In genomic region chr22:37235897-37236607, GRCh38 we compare ENCODE assay signal across 15 cellular contexts. TPM values are rescaled to one million over a fixed set of nuclear protein-coding genes. Genes with fewer than 3 reads are reported as not detected.
A peak's percentile ranks its signal among the peaks of the same experiment; 100 is the strongest.
DNase-seq lines count a peak whose midpoint lies in the region; ATAC-seq and TF ChIP-seq lines count a peak whose summit lies in the region.
"Had no signal": no experiment of that assay in that cellular context is flagged by ENCODE, and none has a peak within 500 bp of the region (broad histone marks: within the 10 kb centered on the region; RNA-seq: fewer than 3 reads in every experiment).

No MANE protein-coding gene starts in this region.

- CTCF ChIA-PET in CD4-positive, alpha-beta T cell (lab: Charles Lee), result interaction anchor here (2.5 kb wide), 1 partner anchor 18 kb away, joined by 21 read pairs; no protein-coding TSS in a partner anchor
- CTCF ChIA-PET in HCT116 (lab: Charles Lee), result no interaction called here

- H3K4me1 Mint-ChIP-seq in CD4-positive, alpha-beta T cell (ENCODE audit: low read depth), result peaks cover 99% of the 10 kb centered on the region
- peaks cover 99% of the 10 kb centered on the region for H3K4me1 Mint-ChIP-seq in activated T-helper 1 cell treated with anti-CD3 and anti-CD28 coated beads, Interleukin-12 subunit alpha, Interleukin-12 subunit beta, Interleukin-2, Interleukin-4 antibody, amounts not matched to agents 30 ng/mL and 10 ng/mL and 1 ng/mL, durations not matched to agents 14 hours and 24 hours and 36 hours (ENCODE audit: low read depth)
- H3K4me1 Mint-ChIP-seq in natural killer cell (peaks cover 87 to 97% of the 10 kb centered on the region in 2 donors), chondrocyte (ENCODE audit: low read depth) (no peaks in the 10 kb centered on the region)

- peaks cover 0 to 5% of the 10 kb centered on the region in 2 experiments; a peak in 2 of 4 replicates for H3K4me1 ChIP-seq in HCT116 (ENCODE audit: control insufficient read depth in 1 of 2, insufficient read depth in 2 of 2, low read length in 2 of 2)
- no peaks in the 10 kb centered on the region for H3K4me1 ChIP-seq in tibial artery

- peak overlapping the region; percentile 82 for H3K4me3 Mint-ChIP-seq in CD4-positive, alpha-beta T cell
- H3K4me3 Mint-ChIP-seq in activated T-helper 1 cell treated with anti-CD3 and anti-CD28 coated beads, Interleukin-12 subunit alpha, Interleukin-12 subunit beta, Interleukin-2, Interleukin-4 antibody, amounts not matched to agents 30 ng/mL and 10 ng/mL and 1 ng/mL, durations not matched to agents 14 hours and 24 hours and 36 hours, result peak overlapping the region; percentile 71
- peak overlapping the region; percentile 81 for H3K4me3 Mint-ChIP-seq in natural killer cell
- no peak overlapping the region for H3K4me3 Mint-ChIP-seq in chondrocyte (ENCODE audit: unreplicated experiment)

- no peak overlapping the region for H2AFZ ChIP-seq in HCT116 (ENCODE audit: low read depth, low read length, poor library complexity, severe bottlenecking)

- H3K27me3 Mint-ChIP-seq in CD4-positive, alpha-beta T cell, result no peaks in the 10 kb centered on the region
- no peaks in the 10 kb centered on the region for H3K27me3 Mint-ChIP-seq in activated T-helper 1 cell treated with anti-CD3 and anti-CD28 coated beads, Interleukin-12 subunit alpha, Interleukin-12 subunit beta, Interleukin-2, Interleukin-4 antibody, amounts not matched to agents 30 ng/mL and 10 ng/mL and 1 ng/mL, durations not matched to agents 14 hours and 24 hours and 36 hours (ENCODE audit: insufficient read depth)
- H3K27me3 Mint-ChIP-seq in natural killer cell (ENCODE audit: low read depth in 2 of 2) (no peaks in the 10 kb centered on the region), chondrocyte (ENCODE audit: low read depth) (peaks cover 36% of the 10 kb centered on the region)

- peak overlapping the region; percentile 90 for H3K27ac ChIP-seq in CD4-positive, alpha-beta T cell (ENCODE audit: low read depth, low read length)
- H3K27ac ChIP-seq in HCT116 (ENCODE audit: low read depth, low read length), result no peak overlapping the region
- H3K27ac ChIP-seq in tibial artery, result no peak overlapping the region

- TF ChIP-seq POLR2A in HCT116 (IDR thresholded peaks at IDR 0.05; ENCODE audit: borderline replicate concordance, extremely low read depth, insufficient read depth, insufficient read length), result no peak

- no peak for TF ChIP-seq RAD21 in HCT116 (IDR thresholded peaks at IDR 0.05; ENCODE audit: low read depth)

- H3K36me3 ChIP-seq in HCT116 (ENCODE audit: control insufficient read depth in 1 of 2, insufficient read depth in 2 of 2, low read length in 2 of 2), result no peaks in the 10 kb centered on the region
- no peaks in the 10 kb centered on the region for H3K36me3 ChIP-seq in tibial artery

- H3K4me3 ChIP-seq in HCT116 (replicated peaks in 1 of 2; ENCODE audit: low read depth in 1 of 2, low read length in 2 of 2) (no peak overlapping the region), tibial artery (no peak overlapping the region)

- H3K9ac ChIP-seq in HCT116 (ENCODE audit: low read length), result 0 out of 2 replicates have a peak overlapping the region, but pooled peaks have one; percentile 3

- no peak for TF ChIP-seq CTCF in CD4-positive, alpha-beta T cell (IDR thresholded peaks at IDR 0.05)
- TF ChIP-seq CTCF in HCT116 (IDR thresholded peaks at IDR 0.05 in 2 of 3, conservative IDR thresholded peaks at IDR 0.05 in 1 of 3; ENCODE audit: borderline replicate concordance in 1 of 3, insufficient read depth in 1 of 3, low read depth in 2 of 3, low read length in 2 of 3) (no peak), natural killer cell (IDR thresholded peaks at IDR 0.05) (no peak), chondrocyte (IDR thresholded peaks at IDR 0.05) (no peak), tibial artery (IDR thresholded peaks at IDR 0.05) (no peak)

- no peaks in the 10 kb centered on the region for H3K79me2 ChIP-seq in HCT116 (ENCODE audit: insufficient read depth, low read length)

- no peaks in the 10 kb centered on the region for H3K9me3 ChIP-seq in CD4-positive, alpha-beta T cell (ENCODE audit: control insufficient read depth, low read length)
- H3K9me3 ChIP-seq in HCT116 (ENCODE audit: control insufficient read depth in 1 of 2, insufficient read depth in 1 of 2, low read depth in 1 of 2, low read length in 2 of 2) (no peaks in the 10 kb centered on the region), tibial artery (no peaks in the 10 kb centered on the region)

- DNase-seq in CD4-positive, alpha-beta T cell, result no peak
- DNase-seq in HCT116 (ENCODE audit: low read depth, low spot score) (no peak), natural killer cell (no peak), chondrocyte (ENCODE audit: low spot score) (no peak), tibial artery (no peak), HuH-7.5 (ENCODE audit: low spot score) (no peak), NCI-H1048 (lab: John Stamatoyannopoulos, UW) (no peak)
- DNase-seq in activated T-helper 1 cell treated with anti-CD3 and anti-CD28 coated beads, Interleukin-12 subunit alpha, Interleukin-12 subunit beta, Interleukin-2, Interleukin-4 antibody, amounts not matched to agents 30 ng/mL and 10 ng/mL and 1 ng/mL, durations not matched to agents 14 hours and 24 hours and 36 hours (ENCODE audit: low spot score), result no peak
- DNase-seq: activated gamma-delta T cell treated with Interleukin-2 at 50 U/mL for 16 hours, H9, nucleus accumbens had no signal

- BruUV-seq in HCT116 (replicated peaks; lab: Mats Ljungman, UMichigan), result no TSS peak

- POLR2A ChIA-PET in CD4-positive, alpha-beta T cell (lab: Charles Lee), result no interaction called here
- POLR2A ChIA-PET in HCT116 (lab: Charles Lee), result no interaction called here

- no peaks in the 10 kb centered on the region for H3K9me2 ChIP-seq in HCT116 (ENCODE audit: insufficient read depth)

- no peak overlapping the region for H3K4me2 ChIP-seq in HCT116 (ENCODE audit: low read length)

- H3K9me3 Mint-ChIP-seq in CD4-positive, alpha-beta T cell, result no peaks in the 10 kb centered on the region
- H3K9me3 Mint-ChIP-seq in activated T-helper 1 cell treated with anti-CD3 and anti-CD28 coated beads, Interleukin-12 subunit alpha, Interleukin-12 subunit beta, Interleukin-2, Interleukin-4 antibody, amounts not matched to agents 30 ng/mL and 10 ng/mL and 1 ng/mL, durations not matched to agents 14 hours and 24 hours and 36 hours, result no peaks in the 10 kb centered on the region
- H3K9me3 Mint-ChIP-seq in natural killer cell (no peaks in the 10 kb centered on the region), chondrocyte (ENCODE audit: low read depth) (no peaks in the 10 kb centered on the region)
- H3K9me3 Mint-ChIP-seq: H9 had no signal

- H3K36me3 Mint-ChIP-seq in CD4-positive, alpha-beta T cell (ENCODE audit: low read depth), result peaks cover 98% of the 10 kb centered on the region
- H3K36me3 Mint-ChIP-seq in activated T-helper 1 cell treated with anti-CD3 and anti-CD28 coated beads, Interleukin-12 subunit alpha, Interleukin-12 subunit beta, Interleukin-2, Interleukin-4 antibody, amounts not matched to agents 30 ng/mL and 10 ng/mL and 1 ng/mL, durations not matched to agents 14 hours and 24 hours and 36 hours (ENCODE audit: low read depth), result peaks cover 82% of the 10 kb centered on the region
- H3K36me3 Mint-ChIP-seq in natural killer cell (no peaks in the 10 kb centered on the region), chondrocyte (ENCODE audit: low read depth) (no peaks in the 10 kb centered on the region)

- no peaks in the 10 kb centered on the region for H4K20me1 ChIP-seq in HCT116 (ENCODE audit: insufficient read depth)

- no peak for ATAC-seq in CD4-positive, alpha-beta T cell (ENCODE audit: poor library complexity)
- ATAC-seq in HCT116, result no peak
- no peak for ATAC-seq in natural killer cell
- ATAC-seq: esophagus mucosa, left lobe of liver had no signal

- peak overlapping the region; percentile 97 for H3K27ac Mint-ChIP-seq in CD4-positive, alpha-beta T cell
- H3K27ac Mint-ChIP-seq in activated T-helper 1 cell treated with anti-CD3 and anti-CD28 coated beads, Interleukin-12 subunit alpha, Interleukin-12 subunit beta, Interleukin-2, Interleukin-4 antibody, amounts not matched to agents 30 ng/mL and 10 ng/mL and 1 ng/mL, durations not matched to agents 14 hours and 24 hours and 36 hours, result peak overlapping the region; percentile 91
- H3K27ac Mint-ChIP-seq in natural killer cell, result peak overlapping the region; percentile 93 to 98
- no peak overlapping the region for H3K27ac Mint-ChIP-seq in chondrocyte (ENCODE audit: unreplicated experiment)

- RAD21 ChIA-PET in HCT116 (lab: Charles Lee; ENCODE audit: low non-redundant PET in 1 of 2, low total read pairs in 2 of 2, uncharacterized antibody in 2 of 2, unreplicated experiment in 2 of 2), result no interaction called here

- H3K27me3 ChIP-seq in CD4-positive, alpha-beta T cell (ENCODE audit: control insufficient read depth, insufficient read depth, low read length), result no peaks in the 10 kb centered on the region
- no peaks in the 10 kb centered on the region for H3K27me3 ChIP-seq in HCT116 (ENCODE audit: insufficient read depth, low read length)
- peaks cover 0 to 90% of the 10 kb centered on the region in 2 donors for H3K27me3 ChIP-seq in tibial artery

- intact Hi-C loops in CD4-positive, alpha-beta T cell (cut with DNase I, micrococcal nuclease), result loop anchor here in 1 of 2 experiments (2.0 kb wide), 2 partner anchors 17 to 35 kb away; no protein-coding TSS in a partner anchor
- intact Hi-C loops in HCT116 (cut with micrococcal nuclease), result no loop called here
- intact Hi-C loops in activated T-helper 1 cell treated with anti-CD3 and anti-CD28 coated beads, Interleukin-12 subunit alpha, Interleukin-12 subunit beta, Interleukin-2, Interleukin-4 antibody, amounts not matched to agents 30 ng/mL and 10 ng/mL and 1 ng/mL, durations not matched to agents 14 hours and 24 hours and 36 hours (cut with micrococcal nuclease), result loop anchor here (10.0 kb wide), 2 partner anchors 871 to 1469 kb away; partner anchors contain the start of genes GTPBP1 and JOSD1
- intact Hi-C loops in natural killer cell (cut with micrococcal nuclease), result no loop called here
- intact Hi-C loops in tibial artery (cut with DNase I; ENCODE audit: low total_unique reads), result no loop called here

RNA-seq across cellular contexts. Expression of gene RAC2, which starts 8.0 kb away (rescaled TPM):
- total RNA-seq in CD4-positive, alpha-beta T cell, result 100 to 1,000 TPM; 174 to 180 TPM
- 62.0 TPM for total RNA-seq in HCT116 (2021; ENCODE audit: unreplicated experiment)
- 122 and 124 TPM in 2 replicates for polyA plus RNA-seq in HCT116 (2012)
- total RNA-seq in activated T-helper 1 cell treated with anti-CD3 and anti-CD28 coated beads, Interleukin-12 subunit alpha, Interleukin-12 subunit beta, Interleukin-2, Interleukin-4 antibody, amounts not matched to agents 30 ng/mL and 10 ng/mL and 1 ng/mL, durations not matched to agents 14 hours and 24 hours and 36 hours, result 592 and 614 TPM in 2 replicates
- 100 to 1,000 TPM; 647 to 744 (median 741) TPM for total RNA-seq in natural killer cell
- total RNA-seq in chondrocyte, result 0.20 TPM in 1 of 3 replicates, not detected in the others

RNA-seq across cellular contexts. Expression of gene SSTR3, which starts 23.8 kb away (rescaled TPM):
- 1 to 10 TPM; 1.9 to 2.1 TPM for total RNA-seq in CD4-positive, alpha-beta T cell
- total RNA-seq in HCT116 (2021; ENCODE audit: unreplicated experiment) (not detected), natural killer cell (under 1 TPM; 0.20 to 0.64 (median 0.23) TPM), chondrocyte (not detected in 3 replicates)
- polyA plus RNA-seq in HCT116 (2012), result 0.04 TPM in 1 of 2 replicates, not detected in the other
- total RNA-seq in activated T-helper 1 cell treated with anti-CD3 and anti-CD28 coated beads, Interleukin-12 subunit alpha, Interleukin-12 subunit beta, Interleukin-2, Interleukin-4 antibody, amounts not matched to agents 30 ng/mL and 10 ng/mL and 1 ng/mL, durations not matched to agents 14 hours and 24 hours and 36 hours, result 2.3 TPM in 2 replicates
- total RNA-seq: esophagus mucosa, left lobe of liver, M059J, skeletal muscle tissue had no signal

RNA-seq across cellular contexts. Expression of gene CYTH4, which starts 46.3 kb away (rescaled TPM):
- total RNA-seq in CD4-positive, alpha-beta T cell, result 100 to 1,000 TPM; 134 to 138 TPM
- total RNA-seq in HCT116 (2021; ENCODE audit: unreplicated experiment) (3.8 TPM), natural killer cell (100 to 1,000 TPM; 219 to 260 (median 249) TPM), chondrocyte (not detected in 3 replicates)
- polyA plus RNA-seq in HCT116 (2012), result 4.9 and 6.4 TPM in 2 replicates
- 49.5 and 57.1 TPM in 2 replicates for total RNA-seq in activated T-helper 1 cell treated with anti-CD3 and anti-CD28 coated beads, Interleukin-12 subunit alpha, Interleukin-12 subunit beta, Interleukin-2, Interleukin-4 antibody, amounts not matched to agents 30 ng/mL and 10 ng/mL and 1 ng/mL, durations not matched to agents 14 hours and 24 hours and 36 hours
- total RNA-seq: H9 had no signal

RNA-seq across cellular contexts. Expression of gene C1QTNF6, which starts 48.0 kb away (rescaled TPM):
- total RNA-seq in CD4-positive, alpha-beta T cell, result 10 to 100 TPM; 11.9 to 12.1 TPM
- 15.2 TPM for total RNA-seq in HCT116 (2021; ENCODE audit: unreplicated experiment)
- 9.4 and 13.4 TPM in 2 replicates for polyA plus RNA-seq in HCT116 (2012)
- 4.8 and 4.9 TPM in 2 replicates for total RNA-seq in activated T-helper 1 cell treated with anti-CD3 and anti-CD28 coated beads, Interleukin-12 subunit alpha, Interleukin-12 subunit beta, Interleukin-2, Interleukin-4 antibody, amounts not matched to agents 30 ng/mL and 10 ng/mL and 1 ng/mL, durations not matched to agents 14 hours and 24 hours and 36 hours
- 10 to 100 TPM in 1 of 3 donors, 1 to 10 TPM in 2; 6.0 to 10.3 (median 6.7) TPM for total RNA-seq in natural killer cell
- total RNA-seq in chondrocyte, result 11.3 to 27.7 TPM (median 14.6 TPM) in 3 replicates

Comparison
In these comparisons a context has a peak if more than half of its experiments do, and no peak if none do; other contexts are left out.
1. RNA of gene RAC2, which starts 8.0 kb away (total RNA-seq): 647 to 744 TPM in natural killer cell, 592 to 614 TPM in activated T-helper 1 cell treated with anti-CD3 and anti-CD28 coated beads, Interleukin-12 subunit alpha, Interleukin-12 subunit beta, Interleukin-2, Interleukin-4 antibody, amounts not matched to agents 30 ng/mL and 10 ng/mL and 1 ng/mL, durations not matched to agents 14 hours and 24 hours and 36 hours, 174 to 180 TPM in CD4-positive, alpha-beta T cell and 62.0 TPM in HCT116 (single experiment); 0.20 TPM in chondrocyte; every median in the first group is over 10 times any median in the second.
2. RNA of gene CYTH4, which starts 46.3 kb away (total RNA-seq): 219 to 260 TPM in natural killer cell, 134 to 138 TPM in CD4-positive, alpha-beta T cell and 49.5 to 57.1 TPM in activated T-helper 1 cell treated with anti-CD3 and anti-CD28 coated beads, Interleukin-12 subunit alpha, Interleukin-12 subunit beta, Interleukin-2, Interleukin-4 antibody, amounts not matched to agents 30 ng/mL and 10 ng/mL and 1 ng/mL, durations not matched to agents 14 hours and 24 hours and 36 hours; 3.8 TPM in HCT116 (single experiment) and not detected in chondrocyte; every median in the first group is over 10 times any median in the second.